ENCODE assay signal across 8 cellular contexts in genomic region chr1:114715952-114716303, GRCh38. TPM values are rescaled to one million over a fixed set of nuclear protein-coding genes. Genes with fewer than 3 reads are reported as not detected.
A peak's percentile ranks its signal among the peaks of the same experiment; 100 is the strongest.
DNase-seq lines count a peak whose midpoint lies in the region; ATAC-seq and TF ChIP-seq lines count a peak whose summit lies in the region.

No MANE protein-coding gene starts in this region.

- H3K4me3 Mint-ChIP-seq in activated CD4-positive, alpha-beta T cell treated with anti-CD3 and anti-CD28 coated beads for 36 hours: peak overlapping the region; percentile 95

- H3K27ac ChIP-seq in RWPE1: peak overlapping the region; percentile 81

- CTCF ChIA-PET in activated CD4-positive, alpha-beta T cell treated with anti-CD3 and anti-CD28 coated beads for 36 hours (lab: Charles Lee): interaction anchor here (0.7 to 2.3 kb wide), 7 partner anchors 8 to 66 kb away, joined by 3 to 5 read pairs (median 4); partner anchors contain the start of genes AMPD1, CSDE1 and SIKE1
- CTCF ChIA-PET in RWPE1 (lab: Yijun Ruan, JAX): interaction anchor here (0.6 kb wide), 1 partner anchor 40 kb away, joined by 3 read pairs; no protein-coding TSS in a partner anchor

- H3K27ac Mint-ChIP-seq in activated CD4-positive, alpha-beta T cell treated with anti-CD3 and anti-CD28 coated beads for 36 hours: peak overlapping the region; percentile 97

- H3K4me1 Mint-ChIP-seq in activated CD4-positive, alpha-beta T cell treated with anti-CD3 and anti-CD28 coated beads for 36 hours: peaks cover 30% of the 10 kb centered on the region

- ATAC-seq in activated CD4-positive, alpha-beta T cell treated with anti-CD3 and anti-CD28 coated beads for 36 hours: peak; percentile 8

- no peak for TF ChIP-seq CTCF in RWPE1 (conservative IDR thresholded peaks at IDR 0.05; ENCODE audit: low read depth)
- TF ChIP-seq CTCF in fibroblast of mammary gland (conservative IDR thresholded peaks at IDR 0.05; ENCODE audit: control insufficient read depth, insufficient read depth, low read depth, low read length): no peak
- TF ChIP-seq CTCF in retinal pigment epithelial cell (conservative IDR thresholded peaks at IDR 0.05; ENCODE audit: low read depth, low read length): no peak

- DNase-seq in activated CD4-positive, alpha-beta T cell treated with anti-CD3 and anti-CD28 coated beads for 36 hours: no peak
- no peak for DNase-seq in activated CD4-positive, alpha-beta T cell treated with anti-CD3 and anti-CD28 coated beads, Interleukin-2, amount 50 U/mL, for 1 hour
- DNase-seq in RWPE1 (ENCODE audit: low spot score): peak; percentile 12
- DNase-seq in fibroblast of mammary gland (ENCODE audit: low read depth): peak; percentile 11
- DNase-seq in retinal pigment epithelial cell (ENCODE audit: low read depth): no peak
- DNase-seq in anterior cingulate cortex (lab: John Stamatoyannopoulos, UW): no peak
- no peak for DNase-seq in NCI-H748 (lab: John Stamatoyannopoulos, UW; ENCODE audit: unreplicated experiment)
- DNase-seq in NCI-H1092 (lab: John Stamatoyannopoulos, UW): no peak

- peaks cover 54% of the 10 kb centered on the region for H3K36me3 Mint-ChIP-seq in activated CD4-positive, alpha-beta T cell treated with anti-CD3 and anti-CD28 coated beads for 36 hours (ENCODE audit: low read depth)

- H3K4me3 ChIP-seq in fibroblast of mammary gland (ENCODE audit: control insufficient read depth, low read depth, low read length): peak overlapping the region; percentile 90
- peak overlapping the region; percentile 100 for H3K4me3 ChIP-seq in retinal pigment epithelial cell (ENCODE audit: low read length)

- H3K27me3 Mint-ChIP-seq in activated CD4-positive, alpha-beta T cell treated with anti-CD3 and anti-CD28 coated beads for 36 hours: no peaks in the 10 kb centered on the region

- H3K9me3 Mint-ChIP-seq in activated CD4-positive, alpha-beta T cell treated with anti-CD3 and anti-CD28 coated beads for 36 hours (ENCODE audit: low read depth): no peaks in the 10 kb centered on the region

- POLR2A ChIA-PET in activated CD4-positive, alpha-beta T cell treated with anti-CD3 and anti-CD28 coated beads for 36 hours (lab: Charles Lee): interaction anchor here (0.6 to 1.4 kb wide), 5 partner anchors 23 to 64 kb away, joined by 3 to 4 read pairs (median 3); partner anchors contain the start of genes CSDE1 and SIKE1
- POLR2A ChIA-PET in RWPE1 (lab: Yijun Ruan, JAX; ENCODE audit: low non-redundant PET): no interaction called here

- intact Hi-C loops in activated CD4-positive, alpha-beta T cell treated with anti-CD3 and anti-CD28 coated beads for 36 hours (cut with DNase I, micrococcal nuclease): loop anchor here (1.0 to 10.0 kb wide), 13 partner anchors 41 to 904 kb away; partner anchors contain the start of genes BCAS2 (in 2 of the 2), CSDE1 (in 2 of the 2), SIKE1 (in 2 of the 2) and DCLRE1B (in 1 of the 2)

RNA-seq across cellular contexts. Expression of gene NRAS, which starts 0.6 kb away (rescaled TPM):
- total RNA-seq in activated CD4-positive, alpha-beta T cell treated with anti-CD3 and anti-CD28 coated beads for 36 hours: 10 to 100 TPM; 53.0 to 55.0 TPM

RNA-seq across cellular contexts. Expression of gene AMPD1, which starts 20.6 kb away (rescaled TPM):
- total RNA-seq in activated CD4-positive, alpha-beta T cell treated with anti-CD3 and anti-CD28 coated beads for 36 hours: under 1 TPM in 1 of 2 experiments, not detected in 1; 0.23 TPM

RNA-seq across cellular contexts. Expression of gene CSDE1, which starts 41.9 kb away (rescaled TPM):
- total RNA-seq in activated CD4-positive, alpha-beta T cell treated with anti-CD3 and anti-CD28 coated beads for 36 hours: 100 to 1,000 TPM; 458 to 553 TPM

RNA-seq across cellular contexts. Expression of gene DENND2C, which starts 46.1 kb away (rescaled TPM):
- under 1 TPM; 0.65 to 0.73 TPM for total RNA-seq in activated CD4-positive, alpha-beta T cell treated with anti-CD3 and anti-CD28 coated beads for 36 hours

Comparison
In these comparisons a context has a peak if more than half of its experiments do, and no peak if none do; other contexts are left out.
1. DNase-seq: peak in RWPE1 (single experiment) and fibroblast of mammary gland (single experiment); none in activated CD4-positive, alpha-beta T cell treated with anti-CD3 and anti-CD28 coated beads for 36 hours (single experiment), activated CD4-positive, alpha-beta T cell treated with anti-CD3 and anti-CD28 coated beads, Interleukin-2, amount 50 U/mL, for 1 hour (single experiment), retinal pigment epithelial cell (single experiment), anterior cingulate cortex (0 of 58), NCI-H748 (single experiment) and NCI-H1092 (single experiment).